In genomic region chr12:62256408-62257079, GRCh38 we compare ENCODE assay signal across 9 cellular contexts. TPM values are rescaled to one million over a fixed set of nuclear protein-coding genes. Genes with fewer than 3 reads are reported as not detected.
DNase-seq lines count a peak whose midpoint lies in the region; ATAC-seq, FAIRE-seq and TF ChIP-seq lines count a peak whose summit lies in the region.
"Had no signal": no experiment of that assay in that cellular context is flagged by ENCODE, and none has a peak within 500 bp of the region (broad histone marks: within the 10 kb centered on the region; RNA-seq: fewer than 3 reads in every experiment).

No MANE protein-coding gene starts in this region.

- H3K36me3 Mint-ChIP-seq in nephron (ENCODE audit: low read depth), result no peaks in the 10 kb centered on the region
- no peaks in the 10 kb centered on the region for H3K36me3 Mint-ChIP-seq in stimulated activated naive CD8-positive, alpha-beta T cell treated with anti-CD3 and anti-CD28 coated beads, Interleukin-15, Interleukin-2, amounts not matched to agents 100 ng/mL and 50 ng/mL, for 24 hours (ENCODE audit: low read depth)

- FAIRE-seq in frontal cortex (lab: Jason Lieb, UNC), result no peak

- peak overlapping the region; percentile 18 to 70 (median 28) for H3K27ac Mint-ChIP-seq in nephron
- peak overlapping the region; percentile 93 for H3K27ac Mint-ChIP-seq in stimulated activated naive CD8-positive, alpha-beta T cell treated with anti-CD3 and anti-CD28 coated beads, Interleukin-15, Interleukin-2, amounts not matched to agents 100 ng/mL and 50 ng/mL, for 24 hours

- no peak for ATAC-seq in GM19455 (IDR thresholded peaks at IDR 0.05; ENCODE audit: unreplicated experiment)

- no peaks in the 10 kb centered on the region for H3K9me3 Mint-ChIP-seq in nephron
- no peaks in the 10 kb centered on the region for H3K9me3 Mint-ChIP-seq in stimulated activated naive CD8-positive, alpha-beta T cell treated with anti-CD3 and anti-CD28 coated beads, Interleukin-15, Interleukin-2, amounts not matched to agents 100 ng/mL and 50 ng/mL, for 24 hours

- no peak for TF ChIP-seq CTCF in nephron (IDR thresholded peaks at IDR 0.05; ENCODE audit: unreplicated experiment in 3 of 3)

- peak overlapping the region; percentile 10 to 35 (median 18) for H3K4me3 Mint-ChIP-seq in nephron
- H3K4me3 Mint-ChIP-seq in stimulated activated naive CD8-positive, alpha-beta T cell treated with anti-CD3 and anti-CD28 coated beads, Interleukin-15, Interleukin-2, amounts not matched to agents 100 ng/mL and 50 ng/mL, for 24 hours, result peak overlapping the region; percentile 66

- H3K4me1 Mint-ChIP-seq in nephron, result peaks cover 19% of the 10 kb centered on the region
- peaks cover 37% of the 10 kb centered on the region for H3K4me1 Mint-ChIP-seq in stimulated activated naive CD8-positive, alpha-beta T cell treated with anti-CD3 and anti-CD28 coated beads, Interleukin-15, Interleukin-2, amounts not matched to agents 100 ng/mL and 50 ng/mL, for 24 hours (ENCODE audit: low read depth)

- peak; percentile 82 for DNase-seq in activated effector memory CD4-positive, alpha-beta T cell treated with anti-CD3 and anti-CD28 coated beads, Interleukin-2, amount 50 U/mL, for 16 hours
- no peak for DNase-seq in activated effector memory CD4-positive, alpha-beta T cell treated with Interleukin-2 at 50 U/mL for 16 hours
- DNase-seq in activated T-cell treated with anti-CD3 and anti-CD28 coated beads, Interleukin-2, amount 50 U/mL, for 48 hours, result peak; percentile 59 to 63
- DNase-seq in NCI-H526 treated with DMSO at 0.1 percent for 48 hours (lab: John Stamatoyannopoulos, UW) (no peak), frontal cortex (ENCODE audit: low spot score in 2 of 2) (no peak)
- DNase-seq: NCI-H1436 treated with DMSO at 0.1 percent for 48 hours had no signal

- peaks cover 3% of the 10 kb centered on the region for H3K27me3 Mint-ChIP-seq in nephron (ENCODE audit: low read depth)
- H3K27me3 Mint-ChIP-seq in stimulated activated naive CD8-positive, alpha-beta T cell treated with anti-CD3 and anti-CD28 coated beads, Interleukin-15, Interleukin-2, amounts not matched to agents 100 ng/mL and 50 ng/mL, for 24 hours, result no peaks in the 10 kb centered on the region

RNA-seq across cellular contexts. Expression of gene USP15, which starts 3.7 kb away (rescaled TPM):
- total RNA-seq in frontal cortex, result 97.8 TPM

Comparison
In these comparisons a context has a peak if more than half of its experiments do, and no peak if none do; other contexts are left out.
1. DNase-seq: peak in activated effector memory CD4-positive, alpha-beta T cell treated with anti-CD3 and anti-CD28 coated beads, Interleukin-2, amount 50 U/mL, for 16 hours (single experiment) and activated T-cell treated with anti-CD3 and anti-CD28 coated beads, Interleukin-2, amount 50 U/mL, for 48 hours (2 of 2); none in activated effector memory CD4-positive, alpha-beta T cell treated with Interleukin-2 at 50 U/mL for 16 hours (single experiment), NCI-H526 treated with DMSO at 0.1 percent for 48 hours (single experiment) and frontal cortex (0 of 2).